15 cellular contexts compared by ENCODE assay signal in genomic region chr11:44007746-44008501, GRCh38. TPM values are rescaled to one million over a fixed set of nuclear protein-coding genes. Genes with fewer than 3 reads are reported as not detected.
A peak's percentile ranks its signal among the peaks of the same experiment; 100 is the strongest.
DNase-seq lines count a peak whose midpoint lies in the region; ATAC-seq and TF ChIP-seq lines count a peak whose summit lies in the region.
"Had no signal": no experiment of that assay in that cellular context is flagged by ENCODE, and none has a peak within 500 bp of the region (broad histone marks: within the 10 kb centered on the region; RNA-seq: fewer than 3 reads in every experiment).

No MANE protein-coding gene starts in this region.

- ATAC-seq in psoas muscle (no peak), GM18505 (IDR thresholded peaks at IDR 0.05; ENCODE audit: unreplicated experiment) (no peak), HG03139 (IDR thresholded peaks at IDR 0.05; ENCODE audit: unreplicated experiment) (no peak)

- H4K20me1 ChIP-seq in OCI-LY3 (ENCODE audit: insufficient read depth, low read length): no peaks in the 10 kb centered on the region

- H3K36me3 ChIP-seq in OCI-LY3 (replicated peaks; ENCODE audit: low read depth, low read length) (no peaks in the 10 kb centered on the region), psoas muscle (ENCODE audit: insufficient read depth in 1 of 2, low read depth in 1 of 2) (no peaks in the 10 kb centered on the region)

- DNase-seq in A172 (ENCODE audit: low spot score) (peak; percentile 36), epithelial cell of esophagus (ENCODE audit: low read depth) (peak; percentile 23), psoas muscle (no peak), inferior parietal cortex (ENCODE audit: extremely low spot score) (no peak)
- DNase-seq in activated CD4-positive, alpha-beta T cell treated with anti-CD3 and anti-CD28 coated beads for 4 hours: no peak
- DNase-seq: activated CD4-positive, alpha-beta memory T cell treated with anti-CD3 and anti-CD28 coated beads, Interleukin-2, amount 10 ng/mL, durations not matched to agents 7 days and 5 days; activated effector memory CD4-positive, alpha-beta T cell treated with anti-CD3 and anti-CD28 coated beads, Interleukin-2, amount 50 U/mL, for 16 hours; GF-D8; NCI-H1436 treated with DMSO at 0.1 percent for 48 hours; NCI-H345; nucleus accumbens had no signal

- 91 to 92% (median 91%) methylated on average over 8 of the region's 8 CpGs for WGBS in psoas muscle, 3 donors

- H3K9me3 ChIP-seq in OCI-LY3 (ENCODE audit: insufficient read depth, low read length) (no peaks in the 10 kb centered on the region), psoas muscle (no peaks in the 10 kb centered on the region)

- H3K79me2 ChIP-seq in OCI-LY3 (ENCODE audit: low read length): peaks cover 5% of the 10 kb centered on the region

- TF ChIP-seq CTCF in OCI-LY3 (IDR thresholded peaks at IDR 0.05; ENCODE audit: low read depth, low read length) (no peak), epithelial cell of esophagus (IDR thresholded peaks at IDR 0.05; ENCODE audit: insufficient read depth, low read depth, low read length, missing control alignments) (no peak), psoas muscle (IDR thresholded peaks at IDR 0.05) (no peak)

- intact Hi-C loops in psoas muscle (cut with DNase I): no loop called here

- H3K4me3 ChIP-seq in OCI-LY3 (ENCODE audit: low read length): no peak overlapping the region
- no peak overlapping the region for H3K4me3 ChIP-seq in epithelial cell of esophagus (ENCODE audit: low read length)
- H3K4me3 ChIP-seq in psoas muscle: no peak overlapping the region

- H3K4me1 ChIP-seq in OCI-LY3 (ENCODE audit: low read length) (peaks cover 67% of the 10 kb centered on the region), psoas muscle (no peaks in the 10 kb centered on the region)

- no peak for TF ChIP-seq POLR2A in GM18505 (IDR thresholded peaks at IDR 0.05; ENCODE audit: borderline replicate concordance, extremely low read depth, insufficient read depth, insufficient read length)

- H3K9ac ChIP-seq in OCI-LY3 (ENCODE audit: low read length): no peak overlapping the region

- H3K4me2 ChIP-seq in OCI-LY3 (ENCODE audit: low read length): no peak overlapping the region

- no peak overlapping the region for H2AFZ ChIP-seq in OCI-LY3 (ENCODE audit: low read depth, low read length)

- H3K27ac ChIP-seq in OCI-LY3 (ENCODE audit: low read length) (peak overlapping the region; percentile 21; the same call in 1 of the 2 replicates), psoas muscle (peak overlapping the region; percentile 30)

- no peaks in the 10 kb centered on the region for H3K27me3 ChIP-seq in OCI-LY3 (ENCODE audit: low read depth, low read length)
- no peaks in the 10 kb centered on the region for H3K27me3 ChIP-seq in psoas muscle (ENCODE audit: insufficient read depth in 3 of 3, low read length in 2 of 3)

RNA-seq across cellular contexts. Expression of gene ACCSL, which starts 39.9 kb away (rescaled TPM):
- total RNA-seq in A172 (2014; rRNA removed; shearing (Covaris generic)): not detected in 2 replicates
- total RNA-seq in psoas muscle: not detected
- under 1 TPM in 1 of 3 donors, not detected in 2; 0.01 TPM for polyA plus RNA-seq in psoas muscle
- total RNA-seq: activated CD4-positive, alpha-beta memory T cell treated with anti-CD3 and anti-CD28 coated beads, Interleukin-2, amount 10 ng/mL, durations not matched to agents 7 days and 5 days; LHCN-M2 had no signal

RNA-seq across cellular contexts. Expression of gene ACCS, which starts 58.1 kb away (rescaled TPM):
- total RNA-seq in A172 (2014; rRNA removed; shearing (Covaris generic)): 6.5 and 6.9 TPM in 2 replicates
- total RNA-seq in psoas muscle: 1 to 10 TPM; 3.5 to 7.1 (median 3.8) TPM
- 1 to 10 TPM; 1.5 to 5.9 (median 1.8) TPM for polyA plus RNA-seq in psoas muscle

Comparison
In these comparisons a context has a peak if more than half of its experiments do, and no peak if none do; other contexts are left out.
1. DNase-seq: peak in A172 (single experiment) and epithelial cell of esophagus (single experiment); none in psoas muscle (0 of 2), activated CD4-positive, alpha-beta T cell treated with anti-CD3 and anti-CD28 coated beads for 4 hours (0 of 2) and inferior parietal cortex (single experiment).